ENCODE assay signal across 1 cellular context in genomic region chr13:27040826-27041108, GRCh38.
TF ChIP-seq lines count a peak whose summit lies in the region.

No MANE protein-coding gene starts in this region.

TF ChIP-seq in H1, 55 proteins besides CTCF, POLR2A, EP300 and RAD21:
- TF ChIP-seq E2F6 (IDR thresholded peaks at IDR 0.05) (peak; percentile 57; the same call in 1 of the 2 replicates), SAP30 (IDR thresholded peaks at IDR 0.05; ENCODE audit: insufficient read depth, insufficient replicate concordance, low read length) (no peak)
